ENCODE assay signal across 8 cellular contexts in the genomic region with DNA sequence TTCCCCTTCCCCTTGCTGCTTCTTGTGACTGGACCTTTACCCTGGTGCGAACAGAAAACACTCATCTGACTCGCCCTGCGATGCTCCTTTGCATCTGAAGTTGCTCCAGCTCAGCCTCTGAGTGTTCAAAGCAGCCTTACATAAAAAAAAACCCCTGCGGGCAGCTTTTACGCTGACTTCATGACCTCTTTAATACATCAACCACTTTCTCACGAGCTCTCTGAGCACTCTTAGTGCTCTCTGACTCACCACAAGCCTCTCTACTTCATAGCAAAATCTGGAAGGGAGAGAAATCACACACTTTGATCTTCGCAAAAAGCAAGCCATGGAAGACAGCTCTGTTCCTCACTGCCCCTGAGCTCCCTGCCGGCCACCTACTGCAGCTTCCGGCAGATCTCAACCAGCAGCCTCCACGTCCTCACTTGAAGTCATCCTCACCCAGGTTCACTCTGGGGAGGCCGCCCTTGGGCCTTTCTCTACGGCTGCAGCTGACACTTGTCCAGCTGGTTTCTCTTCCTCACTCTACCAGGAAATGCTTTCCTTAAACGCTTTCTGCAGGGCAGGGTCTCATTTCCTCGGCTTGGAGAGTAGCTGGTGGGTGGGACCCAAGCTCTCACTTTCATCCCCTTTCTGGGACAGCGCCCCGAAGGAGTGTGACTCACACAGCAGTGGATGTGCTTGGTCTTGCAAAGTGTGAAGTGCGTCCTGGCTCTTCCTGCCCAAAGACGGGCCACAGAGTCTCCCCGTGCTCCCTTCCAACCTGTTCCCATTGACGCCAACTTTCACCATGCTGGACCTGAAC. TPM values are rescaled to one million over a fixed set of nuclear protein-coding genes. Genes with fewer than 3 reads are reported as not detected.
DNase-seq lines count a peak whose midpoint lies in the region; ATAC-seq, FAIRE-seq and TF ChIP-seq lines count a peak whose summit lies in the region.
"Had no signal": no experiment of that assay in that cellular context is flagged by ENCODE, and none has a peak within 500 bp of the region (broad histone marks: within the 10 kb centered on the region; RNA-seq: fewer than 3 reads in every experiment).

No MANE protein-coding gene starts in this region.

- H3K27ac ChIP-seq in esophagus squamous epithelium (peak overlapping the region; percentile 77 to 89 (median 84)), small intestine (ENCODE audit: low read depth in 1 of 2, low read length in 1 of 2) (peak overlapping the region; percentile 23 to 55)

- H3K4me1 ChIP-seq in esophagus squamous epithelium, result peaks cover 32 to 65% (median 47%) of the 10 kb centered on the region in 3 donors
- no peaks in the 10 kb centered on the region for H3K4me1 ChIP-seq in small intestine (ENCODE audit: control insufficient read depth in 2 of 2, insufficient read depth in 1 of 2, low read depth in 1 of 2, low read length in 1 of 2)

- no peak for FAIRE-seq in small intestine (lab: Jason Lieb, UNC)

- H3K36me3 ChIP-seq in esophagus squamous epithelium (no peaks in the 10 kb centered on the region), small intestine (ENCODE audit: control insufficient read depth in 2 of 2, insufficient read depth in 2 of 2, low read length in 2 of 2) (no peaks in the 10 kb centered on the region)

- ATAC-seq in GM18861 (IDR thresholded peaks at IDR 0.05; ENCODE audit: unreplicated experiment), result peak; percentile 59
- ATAC-seq in HG03460 (IDR thresholded peaks at IDR 0.05; ENCODE audit: unreplicated experiment), result peak; percentile 39

- WGBS in esophagus squamous epithelium, 2 donors, result 15 to 16% methylated on average over 12 to 15 of the region's 20 CpGs
- 25 to 35% (median 30%) methylated on average over 20 of the region's 20 CpGs for WGBS in small intestine, 3 donors

- H3K9me3 ChIP-seq in esophagus squamous epithelium, result no peaks in the 10 kb centered on the region
- no peaks in the 10 kb centered on the region for H3K9me3 ChIP-seq in small intestine (ENCODE audit: control insufficient read depth, low read depth)

- peak overlapping the region in 3 of 4 donors; percentile 1 to 40 (median 14) for H3K4me3 ChIP-seq in esophagus squamous epithelium
- no peak overlapping the region for H3K4me3 ChIP-seq in small intestine (ENCODE audit: low read depth in 1 of 2, low read length in 2 of 2)

- peaks cover 0 to 7% (median 0%) of the 10 kb centered on the region in 4 donors for H3K27me3 ChIP-seq in esophagus squamous epithelium
- no peaks in the 10 kb centered on the region for H3K27me3 ChIP-seq in small intestine (ENCODE audit: control insufficient read depth in 2 of 2, insufficient read depth in 2 of 2, low read length in 2 of 2)

- TF ChIP-seq POLR2A in esophagus squamous epithelium (IDR thresholded peaks at IDR 0.05), result no peak

- no peak for TF ChIP-seq CTCF in esophagus squamous epithelium (IDR thresholded peaks at IDR 0.05)

- peak; percentile 66 for DNase-seq in activated CD4-positive, alpha-beta T cell treated with anti-CD3 and anti-CD28 coated beads for 48 hours
- DNase-seq in esophagus squamous epithelium (lab: John Stamatoyannopoulos, UW), result no peak
- DNase-seq in small intestine, result peak; percentile 51
- DNase-seq in NCI-H2196 (lab: John Stamatoyannopoulos, UW; ENCODE audit: unreplicated experiment), result no peak
- DNase-seq in NCI-H1417 treated with DMSO at 0.1 percent for 48 hours (lab: John Stamatoyannopoulos, UW), result no peak

- intact Hi-C loops in esophagus squamous epithelium (cut with DNase I), result loop anchor here (5.0 to 10.0 kb wide), 2 partner anchors 75 to 113 kb away; partner anchors contain the start of gene MXD3

RNA-seq across cellular contexts. Expression of gene SLC34A1, which starts 5.3 kb away (rescaled TPM):
- under 1 TPM; 0.15 to 0.47 (median 0.25) TPM for total RNA-seq in esophagus squamous epithelium
- under 1 TPM in 1 of 3 donors, not detected in 2; 0.01 TPM for polyA plus RNA-seq in small intestine
- polyA plus RNA-seq: adipose tissue had no signal

RNA-seq across cellular contexts. Expression of gene PFN3, which starts 10.9 kb away (rescaled TPM):
- total RNA-seq in esophagus squamous epithelium, result 1 to 10 TPM in 1 of 4 donors, not detected in 3; 2.0 TPM
- not detected for polyA plus RNA-seq in small intestine
- polyA plus RNA-seq: adipose tissue had no signal

RNA-seq across cellular contexts. Expression of gene F12, which starts 19.8 kb away (rescaled TPM):
- total RNA-seq in esophagus squamous epithelium, result 10 to 100 TPM; 10.7 to 25.4 (median 19.6) TPM
- polyA plus RNA-seq in small intestine, result 10 to 100 TPM; 17.0 to 22.4 (median 20.3) TPM

RNA-seq across cellular contexts. Expression of gene RGS14, which starts 31.8 kb away (rescaled TPM):
- total RNA-seq in esophagus squamous epithelium, result 10 to 100 TPM; 32.7 to 37.8 (median 34.8) TPM
- polyA plus RNA-seq in small intestine, result 10 to 100 TPM; 12.8 to 22.7 (median 18.6) TPM

RNA-seq across cellular contexts. Expression of gene GRK6, which starts 36.9 kb away (rescaled TPM):
- total RNA-seq in esophagus squamous epithelium, result 10 to 100 TPM; 24.6 to 39.7 (median 29.5) TPM
- polyA plus RNA-seq in small intestine, result 10 to 100 TPM; 20.4 to 29.5 (median 28.5) TPM

Comparison
In these comparisons a context has a peak if more than half of its experiments do, and no peak if none do; other contexts are left out.
1. DNase-seq: peak in activated CD4-positive, alpha-beta T cell treated with anti-CD3 and anti-CD28 coated beads for 48 hours (single experiment) and small intestine (single experiment); none in esophagus squamous epithelium (single experiment), NCI-H2196 (single experiment) and NCI-H1417 treated with DMSO at 0.1 percent for 48 hours (single experiment).
2. H3K4me3 ChIP-seq: peak in esophagus squamous epithelium (3 of 4); none in small intestine (0 of 2).